ENCODE assay signal across 19 cellular contexts in genomic region chr1:52738863-52739406, GRCh38.
"Had no signal": no experiment of that assay in that cellular context is flagged by ENCODE, and none has a peak within 500 bp of the region (broad histone marks: within the 10 kb centered on the region; RNA-seq: fewer than 3 reads in every experiment).

No MANE protein-coding gene starts in this region.

- H3K9me3 Mint-ChIP-seq: activated naive CD4-positive, alpha-beta T cell treated with anti-CD3 and anti-CD28 coated beads, Interleukin-2, amount 50 U/mL, for 72 hours; activated T-helper 17 cell treated with anti-CD3 and anti-CD28 coated beads, Interleukin-2, amount 50 U/mL, for 72 hours had no signal

- H3K36me3 ChIP-seq: ascending aorta, breast epithelium, left lung, pancreas had no signal

- H3K4me3 Mint-ChIP-seq: activated CD8-positive, alpha-beta T cell treated with anti-CD3 and anti-CD28 coated beads, Interleukin-2, amount 10 ng/mL, durations not matched to agents 7 days and 5 days; activated T-helper 17 cell treated with anti-CD3 and anti-CD28 coated beads, Interleukin-2, amount 50 U/mL, for 72 hours; endodermal cell; nephron had no signal

- H3K27ac ChIP-seq: ascending aorta, breast epithelium, epithelial cell of prostate, pancreas, tibial artery had no signal

- H3K4me3 ChIP-seq: ascending aorta, breast epithelium, left lung, pancreas, tibial artery had no signal

- H3K27me3 Mint-ChIP-seq: activated T-helper 17 cell treated with anti-CD3 and anti-CD28 coated beads, Interleukin-2, amount 50 U/mL, for 72 hours had no signal

- ATAC-seq: activated CD8-positive, alpha-beta T cell treated with anti-CD3 and anti-CD28 coated beads, Interleukin-2, amount 10 ng/mL, durations not matched to agents 7 days and 5 days; activated naive CD4-positive, alpha-beta T cell treated with anti-CD3 and anti-CD28 coated beads, Interleukin-2, amount 50 U/mL, for 72 hours; activated T-helper 17 cell treated with anti-CD3 and anti-CD28 coated beads, Interleukin-2, amount 50 U/mL, for 72 hours; pancreas; stimulated activated naive CD8-positive, alpha-beta T cell treated with anti-CD3 and anti-CD28 coated beads, Interleukin-15, Interleukin-2, amounts not matched to agents 100 U/mL and 50 U/mL, for 24 hours had no signal

- DNase-seq: activated CD4-positive, alpha-beta T cell treated with anti-CD3 and anti-CD28 coated beads for 1 hour; activated CD4-positive, alpha-beta T cell treated with anti-CD3 and anti-CD28 coated beads, Interleukin-2, amount 50 U/mL, for 1 hour; activated CD8-positive, alpha-beta T cell treated with anti-CD3 and anti-CD28 coated beads, Interleukin-2, amount 10 ng/mL, durations not matched to agents 7 days and 5 days; cerebellar nuclear complex; cortex of kidney; endodermal cell; kidney; left lung; pancreas; stimulated activated CD4-positive, alpha-beta T cell treated with anti-CD3 and anti-CD28 coated beads, Interleukin-4, amount 100 ng/mL, for 4 hours; stimulated activated naive CD8-positive, alpha-beta T cell treated with anti-CD3 and anti-CD28 coated beads, Interleukin-15, Interleukin-2, amounts not matched to agents 100 U/mL and 50 U/mL, for 24 hours; T-helper 9 cell; tibial artery had no signal

- H3K27me3 ChIP-seq: ascending aorta, breast epithelium, left lung, pancreas, tibial artery had no signal

- H3K4me1 ChIP-seq: ascending aorta, breast epithelium, pancreas had no signal

- H3K27ac Mint-ChIP-seq: activated CD8-positive, alpha-beta T cell treated with anti-CD3 and anti-CD28 coated beads, Interleukin-2, amount 10 ng/mL, durations not matched to agents 7 days and 5 days; activated naive CD4-positive, alpha-beta T cell treated with anti-CD3 and anti-CD28 coated beads, Interleukin-2, amount 50 U/mL, for 72 hours; activated T-helper 17 cell treated with anti-CD3 and anti-CD28 coated beads, Interleukin-2, amount 50 U/mL, for 72 hours; endodermal cell had no signal

- H3K9me3 ChIP-seq: ascending aorta, breast epithelium, left lung, pancreas, tibial artery had no signal
